Comparison of ENCODE assay signal across 19 cellular contexts in genomic region chr2:240302041-240302440, GRCh38.
"Had no signal": no experiment of that assay in that cellular context is flagged by ENCODE, and none has a peak within 500 bp of the region (broad histone marks: within the 10 kb centered on the region; RNA-seq: fewer than 3 reads in every experiment).

No MANE protein-coding gene starts in this region.

- H3K9me3 Mint-ChIP-seq: naive thymus-derived CD8-positive, alpha-beta T cell; stimulated activated effector memory CD8-positive, alpha-beta T cell treated with anti-CD3 and anti-CD28 coated beads, Interleukin-12 subunit alpha, Interleukin-12 subunit beta, amount 100 ng/mL, for 72 hours; stimulated activated naive CD8-positive, alpha-beta T cell treated with anti-CD3 and anti-CD28 coated beads, Interleukin-15, Interleukin-2, amounts not matched to agents 100 ng/mL and 50 ng/mL, for 24 hours had no signal

- H3K27me3 ChIP-seq: dorsolateral prefrontal cortex, neutrophil, ovary, tibial artery had no signal

- H3K27ac ChIP-seq: dorsolateral prefrontal cortex, neutrophil, ovary, tibial artery had no signal

- H3K36me3 Mint-ChIP-seq: naive thymus-derived CD8-positive, alpha-beta T cell; stimulated activated effector memory CD8-positive, alpha-beta T cell treated with anti-CD3 and anti-CD28 coated beads, Interleukin-12 subunit alpha, Interleukin-12 subunit beta, amount 100 ng/mL, for 72 hours had no signal

- H3K4me1 ChIP-seq: tibial artery had no signal

- H3K36me3 ChIP-seq: neutrophil, ovary, tibial artery had no signal

- H3K9me3 ChIP-seq: mucosa of descending colon, neutrophil, ovary, tibial artery had no signal

- H3K4me3 ChIP-seq: dorsolateral prefrontal cortex, mucosa of descending colon, ovary, tibial artery had no signal

- DNase-seq: cortex of kidney; effector CD8-positive, alpha-beta T cell; foreskin melanocyte; hippocampal formation; left colon; left ventricle myocardium superior; mammary epithelial cell; mucosa of descending colon; naive thymus-derived CD8-positive, alpha-beta T cell; right cardiac atrium; small intestine; stimulated activated CD4-positive, alpha-beta T cell treated with anti-CD3 and anti-CD28 coated beads, Interleukin-4, amount 100 ng/mL, for 1 hour; stimulated activated CD8-positive, alpha-beta memory T cell treated with anti-CD3 and anti-CD28 coated beads, Interleukin-4, amount 100 ng/mL, for 48 hours had no signal

- ATAC-seq: left colon; left ventricle myocardium superior; mucosa of descending colon; naive thymus-derived CD8-positive, alpha-beta T cell; right cardiac atrium; stimulated activated effector memory CD8-positive, alpha-beta T cell treated with anti-CD3 and anti-CD28 coated beads, Interleukin-12 subunit alpha, Interleukin-12 subunit beta, amount 100 ng/mL, for 72 hours had no signal

- H3K4me3 Mint-ChIP-seq: naive thymus-derived CD8-positive, alpha-beta T cell; stimulated activated effector memory CD8-positive, alpha-beta T cell treated with anti-CD3 and anti-CD28 coated beads, Interleukin-12 subunit alpha, Interleukin-12 subunit beta, amount 100 ng/mL, for 72 hours; stimulated activated naive CD8-positive, alpha-beta T cell treated with anti-CD3 and anti-CD28 coated beads, Interleukin-15, Interleukin-2, amounts not matched to agents 100 ng/mL and 50 ng/mL, for 24 hours had no signal

- H3K27ac Mint-ChIP-seq: naive thymus-derived CD8-positive, alpha-beta T cell; stimulated activated effector memory CD8-positive, alpha-beta T cell treated with anti-CD3 and anti-CD28 coated beads, Interleukin-12 subunit alpha, Interleukin-12 subunit beta, amount 100 ng/mL, for 72 hours; stimulated activated naive CD8-positive, alpha-beta T cell treated with anti-CD3 and anti-CD28 coated beads, Interleukin-15, Interleukin-2, amounts not matched to agents 100 ng/mL and 50 ng/mL, for 24 hours had no signal

- H3K4me1 Mint-ChIP-seq: naive thymus-derived CD8-positive, alpha-beta T cell had no signal
